In the genomic region with DNA sequence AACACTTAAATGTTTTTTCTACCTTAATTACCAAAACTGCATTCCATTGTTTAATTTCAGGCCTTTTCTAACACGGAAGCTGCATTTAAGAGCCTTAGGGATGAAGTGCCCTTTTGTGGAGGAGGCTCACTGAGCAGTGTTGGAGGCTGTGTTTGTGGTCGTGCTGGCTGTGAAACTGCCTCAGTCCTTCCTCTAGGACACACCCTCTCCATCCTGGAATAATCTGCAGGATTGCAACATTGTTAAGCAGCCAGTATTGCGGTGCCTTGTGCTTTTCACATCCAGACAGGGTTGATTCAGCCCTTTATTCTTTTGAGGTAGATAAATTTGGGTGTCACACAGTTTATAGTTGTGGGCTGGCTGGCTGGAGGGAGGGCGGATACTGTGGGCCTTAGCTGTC, we compare ENCODE assay signal across 33 cellular contexts.
DNase-seq lines count a peak whose midpoint lies in the region; FAIRE-seq and TF ChIP-seq lines count a peak whose summit lies in the region.
"Had no signal": no experiment of that assay in that cellular context is flagged by ENCODE, and none has a peak within 500 bp of the region (broad histone marks: within the 10 kb centered on the region; RNA-seq: fewer than 3 reads in every experiment).

No MANE protein-coding gene starts in this region.

- H3K27me3 ChIP-seq in breast epithelium (no peaks in the 10 kb centered on the region), astrocyte (ENCODE audit: insufficient read depth, low read length) (no peaks in the 10 kb centered on the region)
- H3K27me3 ChIP-seq: body of pancreas, neutrophil, sigmoid colon, uterus had no signal

- H3K4me1 ChIP-seq in breast epithelium = no peaks in the 10 kb centered on the region
- H3K4me1 ChIP-seq in astrocyte (ENCODE audit: insufficient read depth, low read length) = no peaks in the 10 kb centered on the region
- H3K4me1 ChIP-seq: body of pancreas, gastroesophageal sphincter, HAP-1, sigmoid colon, uterus had no signal

- H3K36me3 Mint-ChIP-seq in MCF 10A (ENCODE audit: insufficient read depth, unreplicated experiment) (no peaks in the 10 kb centered on the region), astrocyte (ENCODE audit: low read depth, unreplicated experiment) (no peaks in the 10 kb centered on the region), CD14-positive monocyte (no peaks in the 10 kb centered on the region)
- H3K36me3 Mint-ChIP-seq: CD8-positive, alpha-beta T cell; stimulated activated naive B cell treated with anti-CD40 and anti-IgM and Interleukin-4, amounts not matched to agents 10 μg/mL and 1 μg/mL and 100 μg/mL, for 72 hours had no signal

- no peak for TF ChIP-seq CTCF in MCF 10A (IDR thresholded peaks at IDR 0.05; ENCODE audit: unreplicated experiment)
- no peak for TF ChIP-seq CTCF in breast epithelium (IDR thresholded peaks at IDR 0.05)
- TF ChIP-seq CTCF in astrocyte (IDR thresholded peaks at IDR 0.05; ENCODE audit: insufficient read depth, low read depth, low read length) = no peak
- TF ChIP-seq CTCF in CD14-positive monocyte (IDR thresholded peaks at IDR 0.05) = no peak

- POLR2A ChIA-PET in MCF 10A (lab: Yijun Ruan, JAX) = no interaction called here

- H4K20me1 ChIP-seq in astrocyte (ENCODE audit: insufficient read depth, low read length) = no peaks in the 10 kb centered on the region

- no TSS peak for BruUV-seq in MCF 10A (replicated peaks; lab: Mats Ljungman, UMichigan)

- H3K36me3 ChIP-seq in breast epithelium (no peaks in the 10 kb centered on the region), astrocyte (ENCODE audit: insufficient read depth, low read length) (no peaks in the 10 kb centered on the region)
- H3K36me3 ChIP-seq: gastroesophageal sphincter, HAP-1, neutrophil, sigmoid colon, thoracic aorta, uterus had no signal

- H3K9me3 ChIP-seq in breast epithelium = no peaks in the 10 kb centered on the region
- no peaks in the 10 kb centered on the region for H3K9me3 ChIP-seq in astrocyte (ENCODE audit: insufficient read depth, low read depth, low read length)
- H3K9me3 ChIP-seq: body of pancreas, HAP-1, neutrophil, sigmoid colon, thoracic aorta, uterus had no signal

- H3K9me3 Mint-ChIP-seq in MCF 10A (ENCODE audit: unreplicated experiment) = no peaks in the 10 kb centered on the region
- H3K9me3 Mint-ChIP-seq in astrocyte (ENCODE audit: unreplicated experiment) = no peaks in the 10 kb centered on the region
- no peaks in the 10 kb centered on the region for H3K9me3 Mint-ChIP-seq in CD14-positive monocyte
- H3K9me3 Mint-ChIP-seq: CD8-positive, alpha-beta T cell; immature natural killer cell; T-helper 2 cell treated with Interferon-gamma antibody and Interleukin-4, amounts not matched to agents 5 μg/mL and 100 μg/mL, for 36 hours had no signal

- H3K27me3 Mint-ChIP-seq in MCF 10A (ENCODE audit: insufficient read depth, unreplicated experiment) = peaks cover 11% of the 10 kb centered on the region
- H3K27me3 Mint-ChIP-seq in astrocyte (ENCODE audit: low read depth, unreplicated experiment) = peaks cover 7% of the 10 kb centered on the region
- peaks cover 0 to 3% (median 0%) of the 10 kb centered on the region in 3 donors for H3K27me3 Mint-ChIP-seq in CD14-positive monocyte (ENCODE audit: low read depth in 3 of 3)
- H3K27me3 Mint-ChIP-seq: progenitor cell of endocrine pancreas; stimulated activated naive B cell treated with anti-CD40 and anti-IgM and Interleukin-4, amounts not matched to agents 10 μg/mL and 1 μg/mL and 100 μg/mL, for 72 hours had no signal

- no peak overlapping the region for H3K9ac ChIP-seq in astrocyte (ENCODE audit: low read length)

- intact Hi-C loops in MCF 10A (cut with micrococcal nuclease) = no loop called here
- intact Hi-C loops in breast epithelium (cut with DNase I; ENCODE audit: low total_unique reads) = no loop called here
- intact Hi-C loops in CD14-positive monocyte (cut with micrococcal nuclease) = no loop called here

- peak; percentile 55 for DNase-seq in MCF 10A (ENCODE audit: unreplicated experiment)
- DNase-seq in breast epithelium (ENCODE audit: low spot score in 2 of 2) = no peak
- peak; percentile 1 for DNase-seq in astrocyte (ENCODE audit: low read depth)
- peak; percentile 5 for DNase-seq in iris pigment epithelial cell (ENCODE audit: low read depth)
- no peak for DNase-seq in ecto neural progenitor cell (ENCODE audit: low spot score)
- no peak for DNase-seq in dermis blood vessel endothelial cell
- no peak for DNase-seq in CD14-positive monocyte (ENCODE audit: low spot score)
- no peak for DNase-seq in RPMI8226
- DNase-seq: 8988T; activated CD4-positive, alpha-beta T cell treated with anti-CD3 and anti-CD28 coated beads for 4 hours; activated effector memory CD4-positive, alpha-beta T cell treated with anti-CD3 and anti-CD28 coated beads, Interleukin-2, amount 50 U/mL, for 16 hours; body of pancreas; CD8-positive, alpha-beta T cell; effector memory CD4-positive, alpha-beta T cell; hippocampal formation; immature natural killer cell; IMR-90; mesendoderm; NCI-H1417; NCI-H2081 treated with DMSO at 0.1 percent for 48 hours; NCI-H748 treated with DMSO at 0.1 percent for 48 hours; sigmoid colon; stimulated activated CD4-positive, alpha-beta T cell treated with anti-CD3 and anti-CD28 coated beads, Interleukin-15, amount 100 ng/mL, for 24 hours; stimulated activated naive B cell treated with anti-CD40 and anti-IgM and Interleukin-4, amounts not matched to agents 10 μg/mL and 1 μg/mL and 100 μg/mL, for 72 hours; uterus had no signal

- H3K4me3 Mint-ChIP-seq in MCF 10A (ENCODE audit: unreplicated experiment) (no peak overlapping the region), astrocyte (ENCODE audit: unreplicated experiment) (no peak overlapping the region), CD14-positive monocyte (no peak overlapping the region)
- H3K4me3 Mint-ChIP-seq: CD8-positive, alpha-beta T cell; immature natural killer cell; stimulated activated naive B cell treated with anti-CD40 and anti-IgM and Interleukin-4, amounts not matched to agents 10 μg/mL and 1 μg/mL and 100 μg/mL, for 72 hours; T-helper 2 cell treated with Interferon-gamma antibody and Interleukin-4, amounts not matched to agents 5 μg/mL and 100 μg/mL, for 36 hours had no signal

- no peak overlapping the region for H3K4me2 ChIP-seq in astrocyte (ENCODE audit: low read length)

- no peak overlapping the region for H3K27ac Mint-ChIP-seq in MCF 10A (ENCODE audit: low read depth, unreplicated experiment)
- no peak overlapping the region for H3K27ac Mint-ChIP-seq in astrocyte (ENCODE audit: unreplicated experiment)
- no peak overlapping the region for H3K27ac Mint-ChIP-seq in CD14-positive monocyte
- H3K27ac Mint-ChIP-seq: CD8-positive, alpha-beta T cell; immature natural killer cell; progenitor cell of endocrine pancreas; stimulated activated naive B cell treated with anti-CD40 and anti-IgM and Interleukin-4, amounts not matched to agents 10 μg/mL and 1 μg/mL and 100 μg/mL, for 72 hours; T-helper 2 cell treated with Interferon-gamma antibody and Interleukin-4, amounts not matched to agents 5 μg/mL and 100 μg/mL, for 36 hours had no signal

- FAIRE-seq in astrocyte (lab: Jason Lieb, UNC) = no peak
- FAIRE-seq: colon, GM12892 had no signal

- no peak overlapping the region for H3K27ac ChIP-seq in breast epithelium
- no peak overlapping the region for H3K27ac ChIP-seq in astrocyte (ENCODE audit: low read depth, low read length)
- H3K27ac ChIP-seq: body of pancreas, gastroesophageal sphincter, neutrophil, sigmoid colon, thoracic aorta, uterus had no signal

- H3K4me3 ChIP-seq in breast epithelium = no peak overlapping the region
- H3K4me3 ChIP-seq in astrocyte (ENCODE audit: insufficient read depth, low read depth, low read length) = no peak overlapping the region
- H3K4me3 ChIP-seq: body of pancreas, gastroesophageal sphincter, HAP-1, sigmoid colon, thoracic aorta, uterus had no signal

- peaks cover 6% of the 10 kb centered on the region for H3K4me1 Mint-ChIP-seq in MCF 10A (ENCODE audit: insufficient read depth, unreplicated experiment)
- no peaks in the 10 kb centered on the region for H3K4me1 Mint-ChIP-seq in astrocyte (ENCODE audit: low read depth, unreplicated experiment)
- H3K4me1 Mint-ChIP-seq in CD14-positive monocyte = no peaks in the 10 kb centered on the region

- no peak for TF ChIP-seq POLR2A in breast epithelium (IDR thresholded peaks at IDR 0.05)

- no peak overlapping the region for H2AFZ ChIP-seq in astrocyte (ENCODE audit: low read depth, low read length)

- H3K79me2 ChIP-seq in astrocyte (ENCODE audit: insufficient read depth, low read length) = no peaks in the 10 kb centered on the region

- CTCF ChIA-PET in MCF 10A (lab: Yijun Ruan, JAX) = interaction anchor here (1.0 kb wide), 1 partner anchor 12 kb away, joined by 3 read pairs; no protein-coding TSS in a partner anchor

Comparison
In these comparisons a context has a peak if more than half of its experiments do, and no peak if none do; other contexts are left out.
1. DNase-seq: peak in MCF 10A (single experiment), astrocyte (single experiment) and iris pigment epithelial cell (single experiment); none in breast epithelium (0 of 2), ecto neural progenitor cell (single experiment), dermis blood vessel endothelial cell (single experiment), CD14-positive monocyte (single experiment) and RPMI8226 (single experiment).